Comparison of ENCODE assay signal across 16 cellular contexts in the genomic region with DNA sequence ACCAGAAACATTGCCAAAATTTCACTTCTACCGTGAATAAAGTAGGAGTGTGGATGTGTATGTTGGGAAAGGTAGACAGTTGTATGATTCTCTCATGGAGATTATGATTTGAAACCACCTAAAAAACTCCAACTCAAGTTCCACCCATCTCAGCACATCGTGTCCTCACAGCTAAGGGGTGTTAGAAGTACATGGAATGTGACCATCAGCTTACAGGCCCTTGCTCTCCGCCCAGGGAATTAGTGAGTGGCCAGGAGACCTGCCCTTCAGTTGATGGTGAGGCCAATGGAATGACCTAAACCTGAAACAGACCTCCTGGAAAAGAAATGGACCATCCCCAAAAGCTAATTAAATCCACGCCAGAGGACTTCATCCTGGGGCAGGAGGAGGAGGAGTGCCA. TPM values are rescaled to one million over a fixed set of nuclear protein-coding genes. Genes with fewer than 3 reads are reported as not detected.
DNase-seq lines count a peak whose midpoint lies in the region; ATAC-seq and TF ChIP-seq lines count a peak whose summit lies in the region.
"Had no signal": no experiment of that assay in that cellular context is flagged by ENCODE, and none has a peak within 500 bp of the region (broad histone marks: within the 10 kb centered on the region; RNA-seq: fewer than 3 reads in every experiment).

No MANE protein-coding gene starts in this region.

- H4K20me1 ChIP-seq in hepatocyte (ENCODE audit: insufficient read depth, poor library complexity, severe bottlenecking), result no peaks in the 10 kb centered on the region

- DNase-seq in AG10803 (ENCODE audit: low read depth), result peak; percentile 36
- DNase-seq in ascending aorta (ENCODE audit: low spot score in 2 of 2), result no peak
- DNase-seq in hepatocyte (ENCODE audit: low spot score), result no peak
- no peak for DNase-seq in osteocyte (ENCODE audit: extremely low spot score, unreplicated experiment)
- DNase-seq in HuH-7.5 (ENCODE audit: low spot score), result no peak
- no peak for DNase-seq in activated CD4-positive, alpha-beta memory T cell treated with anti-CD3 and anti-CD28 coated beads, Interleukin-2, amount 10 ng/mL, durations not matched to agents 7 days and 5 days
- DNase-seq: activated CD4-positive, alpha-beta T cell treated with anti-CD3 and anti-CD28 coated beads for 4 hours; GOT3; MV-4-11; T-cell had no signal

- no peaks in the 10 kb centered on the region for H3K36me3 ChIP-seq in ascending aorta
- H3K36me3 ChIP-seq in hepatocyte (replicated peaks; ENCODE audit: insufficient read depth, low read depth), result no peaks in the 10 kb centered on the region
- H3K36me3 ChIP-seq: spleen had no signal

- H3K9me3 ChIP-seq in ascending aorta (no peaks in the 10 kb centered on the region), hepatocyte (ENCODE audit: low read depth) (no peaks in the 10 kb centered on the region)
- H3K9me3 ChIP-seq: body of pancreas had no signal

- intact Hi-C loops in ascending aorta (cut with DNase I), result no loop called here

- H3K4me2 ChIP-seq in hepatocyte, result peak overlapping the region; percentile 90

- H3K27me3 ChIP-seq in ascending aorta, result no peaks in the 10 kb centered on the region
- peaks cover 38% of the 10 kb centered on the region for H3K27me3 ChIP-seq in hepatocyte
- H3K27me3 ChIP-seq: body of pancreas had no signal

- no peak overlapping the region for H2AFZ ChIP-seq in hepatocyte

- POLR2A ChIA-PET in activated CD4-positive, alpha-beta memory T cell treated with anti-CD3 and anti-CD28 coated beads, Interleukin-2, amount 10 ng/mL, durations not matched to agents 7 days and 5 days (lab: Charles Lee), result no interaction called here

- H3K4me1 ChIP-seq in ascending aorta (peaks cover 0 to 4% of the 10 kb centered on the region in 2 donors), hepatocyte (ENCODE audit: insufficient read depth) (peaks cover 10% of the 10 kb centered on the region)

- peak overlapping the region; percentile 85 for H3K4me3 Mint-ChIP-seq in osteocyte (ENCODE audit: unreplicated experiment)
- no peak overlapping the region for H3K4me3 Mint-ChIP-seq in activated CD4-positive, alpha-beta memory T cell treated with anti-CD3 and anti-CD28 coated beads, Interleukin-2, amount 10 ng/mL, durations not matched to agents 7 days and 5 days
- H3K4me3 Mint-ChIP-seq: activated T-helper 17 cell treated with anti-CD3 and anti-CD28 coated beads, Interleukin-2, amount 50 U/mL, for 72 hours; T-cell had no signal

- H3K27ac Mint-ChIP-seq in osteocyte (ENCODE audit: unreplicated experiment), result peak overlapping the region; percentile 65
- no peak overlapping the region for H3K27ac Mint-ChIP-seq in activated CD4-positive, alpha-beta memory T cell treated with anti-CD3 and anti-CD28 coated beads, Interleukin-2, amount 10 ng/mL, durations not matched to agents 7 days and 5 days
- H3K27ac Mint-ChIP-seq: activated T-helper 17 cell treated with anti-CD3 and anti-CD28 coated beads, Interleukin-2, amount 50 U/mL, for 72 hours; T-cell had no signal

- peaks cover 37% of the 10 kb centered on the region for H3K4me1 Mint-ChIP-seq in osteocyte (ENCODE audit: unreplicated experiment)
- H3K4me1 Mint-ChIP-seq in activated CD4-positive, alpha-beta memory T cell treated with anti-CD3 and anti-CD28 coated beads, Interleukin-2, amount 10 ng/mL, durations not matched to agents 7 days and 5 days, result no peaks in the 10 kb centered on the region
- H3K4me1 Mint-ChIP-seq: activated T-helper 17 cell treated with anti-CD3 and anti-CD28 coated beads, Interleukin-2, amount 50 U/mL, for 72 hours had no signal

- H3K36me3 Mint-ChIP-seq in osteocyte (ENCODE audit: unreplicated experiment), result peaks cover 13% of the 10 kb centered on the region
- H3K36me3 Mint-ChIP-seq in activated CD4-positive, alpha-beta memory T cell treated with anti-CD3 and anti-CD28 coated beads, Interleukin-2, amount 10 ng/mL, durations not matched to agents 7 days and 5 days (ENCODE audit: low read depth), result no peaks in the 10 kb centered on the region
- H3K36me3 Mint-ChIP-seq: T-cell had no signal

- H3K79me2 ChIP-seq in hepatocyte, result no peaks in the 10 kb centered on the region

- H3K9me3 Mint-ChIP-seq in osteocyte (ENCODE audit: unreplicated experiment), result peaks cover 21% of the 10 kb centered on the region
- no peaks in the 10 kb centered on the region for H3K9me3 Mint-ChIP-seq in activated CD4-positive, alpha-beta memory T cell treated with anti-CD3 and anti-CD28 coated beads, Interleukin-2, amount 10 ng/mL, durations not matched to agents 7 days and 5 days
- H3K9me3 Mint-ChIP-seq: activated T-helper 17 cell treated with anti-CD3 and anti-CD28 coated beads, Interleukin-2, amount 50 U/mL, for 72 hours had no signal

- CTCF ChIA-PET in activated CD4-positive, alpha-beta memory T cell treated with anti-CD3 and anti-CD28 coated beads, Interleukin-2, amount 10 ng/mL, durations not matched to agents 7 days and 5 days (lab: Charles Lee), result no interaction called here

- TF ChIP-seq CTCF in AG10803 (conservative IDR thresholded peaks at IDR 0.05; ENCODE audit: low read length) (no peak), ascending aorta (IDR thresholded peaks at IDR 0.05) (no peak), hepatocyte (IDR thresholded peaks at IDR 0.05; ENCODE audit: poor library complexity) (no peak), osteocyte (IDR thresholded peaks at IDR 0.05) (no peak)

- WGBS in hepatocyte (ENCODE audit: low lambda C conversion rate, missing lambda C conversion rate), result 60% methylated on average over 4 of the region's 4 CpGs

- no peaks in the 10 kb centered on the region for H3K9me2 ChIP-seq in hepatocyte (replicated peaks; ENCODE audit: insufficient read depth)

- H3K27ac ChIP-seq in ascending aorta, result peak overlapping the region in 1 of 2 donors; percentile 18
- H3K27ac ChIP-seq in hepatocyte, result peak overlapping the region; percentile 73
- H3K27ac ChIP-seq: body of pancreas had no signal

- no peak for ATAC-seq in GM18867 (IDR thresholded peaks at IDR 0.05; ENCODE audit: unreplicated experiment)
- ATAC-seq in GM21381 (IDR thresholded peaks at IDR 0.05; ENCODE audit: unreplicated experiment), result no peak
- ATAC-seq: activated T-helper 17 cell treated with anti-CD3 and anti-CD28 coated beads, Interleukin-2, amount 50 U/mL, for 72 hours; T-cell had no signal

- peaks cover 15% of the 10 kb centered on the region for H3K27me3 Mint-ChIP-seq in osteocyte (ENCODE audit: unreplicated experiment)
- peaks cover 53% of the 10 kb centered on the region for H3K27me3 Mint-ChIP-seq in activated CD4-positive, alpha-beta memory T cell treated with anti-CD3 and anti-CD28 coated beads, Interleukin-2, amount 10 ng/mL, durations not matched to agents 7 days and 5 days

- H3K4me3 ChIP-seq in AG10803 (ENCODE audit: low read length) (no peak overlapping the region), ascending aorta (peak overlapping the region; percentile 61 to 67), hepatocyte (no peak overlapping the region)

RNA-seq across cellular contexts. Expression of gene WNT2, which starts 2.1 kb away (rescaled TPM):
- total RNA-seq in ascending aorta (6.1 TPM), hepatocyte (16.3 and 17.6 TPM in 2 replicates), osteocyte (9.5 and 11.5 TPM in 2 replicates)
- 26.3 and 32.6 TPM in 2 replicates for polyA plus RNA-seq in hepatocyte
- total RNA-seq in activated CD4-positive, alpha-beta memory T cell treated with anti-CD3 and anti-CD28 coated beads, Interleukin-2, amount 10 ng/mL, durations not matched to agents 7 days and 5 days, result not detected
- total RNA-seq: activated T-helper 17 cell treated with anti-CD3 and anti-CD28 coated beads, Interleukin-2, amount 50 U/mL, for 72 hours; body of pancreas; myocyte; T-cell had no signal

Comparison
In these comparisons a context has a peak if more than half of its experiments do, and no peak if none do; other contexts are left out.
1. H3K4me3 ChIP-seq: peak in ascending aorta (2 of 2); none in AG10803 (single experiment) and hepatocyte (single experiment).